In the genomic region with DNA sequence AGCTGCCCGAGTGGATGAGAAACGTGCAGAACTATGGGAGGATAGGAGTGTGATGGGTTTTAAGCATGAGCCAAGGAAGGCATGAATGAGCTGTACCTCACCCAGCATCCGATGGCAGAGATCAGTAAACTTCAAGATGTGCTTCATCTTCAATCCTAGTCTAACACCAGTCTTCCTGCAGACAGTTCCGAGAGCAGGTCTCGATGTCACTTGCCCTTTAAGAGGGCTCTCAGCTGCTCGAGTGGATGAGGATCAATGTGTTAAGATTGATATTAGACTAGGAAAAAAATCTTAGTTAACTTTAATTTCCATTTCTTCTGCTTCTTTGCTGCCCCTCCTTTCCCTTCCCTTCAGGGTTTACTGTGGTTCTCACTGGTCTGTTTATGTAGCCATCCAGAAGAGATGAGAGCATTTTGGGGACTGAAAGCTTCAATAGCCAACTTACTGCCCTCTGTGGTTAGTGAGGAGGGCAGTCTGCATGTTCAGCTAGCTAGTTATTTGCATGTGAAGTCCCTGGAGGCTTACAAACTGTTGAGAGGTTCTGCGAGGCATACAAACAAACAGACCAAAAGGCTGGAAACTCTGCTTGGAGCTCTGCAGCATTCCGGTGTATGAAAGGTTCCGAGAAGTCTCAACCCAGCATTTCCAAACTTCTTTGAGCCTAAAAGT, we compare ENCODE assay signal across 14 cellular contexts. TPM values are rescaled to one million over a fixed set of nuclear protein-coding genes. Genes with fewer than 3 reads are reported as not detected.
DNase-seq lines count a peak whose midpoint lies in the region; ATAC-seq and TF ChIP-seq lines count a peak whose summit lies in the region.
"Had no signal": no experiment of that assay in that cellular context is flagged by ENCODE, and none has a peak within 500 bp of the region (broad histone marks: within the 10 kb centered on the region; RNA-seq: fewer than 3 reads in every experiment).

No MANE protein-coding gene starts in this region.

- peaks cover 42% of the 10 kb centered on the region for H3K36me3 Mint-ChIP-seq in WTC11
- H3K36me3 Mint-ChIP-seq in Calu3 (ENCODE audit: insufficient read depth, unreplicated experiment): peaks cover 38% of the 10 kb centered on the region

- CTCF ChIA-PET in WTC11 (lab: Charles Lee) (interaction anchor here (0.7 to 3.0 kb wide), 12 partner anchors 9 to 157 kb away, joined by 3 to 29 read pairs (median 4); no protein-coding TSS in a partner anchor), Calu3 (lab: Charles Lee) (interaction anchor here (0.6 to 0.7 kb wide), 2 partner anchors 57 to 312 kb away, joined by 3 to 4 read pairs; no protein-coding TSS in a partner anchor)

- TF ChIP-seq CTCF in GM12865 (IDR thresholded peaks at IDR 0.05; ENCODE audit: insufficient read depth, low read depth, low read length, missing control alignments): no peak
- TF ChIP-seq CTCF in WTC11 (IDR thresholded peaks at IDR 0.05): no peak
- TF ChIP-seq CTCF in Calu3 (IDR thresholded peaks at IDR 0.05; ENCODE audit: unreplicated experiment): no peak

- POLR2A ChIA-PET in WTC11 (lab: Charles Lee): interaction anchor here (0.7 kb wide), 1 partner anchor 94 kb away, joined by 3 read pairs; no protein-coding TSS in a partner anchor

- H3K27me3 Mint-ChIP-seq in WTC11 (ENCODE audit: low read depth) (no peaks in the 10 kb centered on the region), Calu3 (ENCODE audit: unreplicated experiment) (no peaks in the 10 kb centered on the region)
- H3K27me3 Mint-ChIP-seq: activated CD4-positive, alpha-beta T cell treated with anti-CD3 and anti-CD28 coated beads, Interleukin-2, amount 10 ng/mL, durations not matched to agents 24 days and 14 days; activated naive CD8-positive, alpha-beta T cell; stimulated activated naive CD8-positive, alpha-beta T cell treated with anti-CD3 and anti-CD28 coated beads, Interleukin-15, amount 100 ng/mL, for 72 hours had no signal

- H3K27ac Mint-ChIP-seq in WTC11 (peak overlapping the region; percentile 71), Calu3 (ENCODE audit: unreplicated experiment) (no peak overlapping the region)
- H3K27ac Mint-ChIP-seq: activated CD4-positive, alpha-beta T cell treated with anti-CD3 and anti-CD28 coated beads, Interleukin-2, amount 10 ng/mL, durations not matched to agents 24 days and 14 days; stimulated activated naive CD8-positive, alpha-beta T cell treated with anti-CD3 and anti-CD28 coated beads, Interleukin-15, amount 100 ng/mL, for 72 hours had no signal

- H3K4me1 Mint-ChIP-seq in WTC11: peaks cover 40% of the 10 kb centered on the region
- no peaks in the 10 kb centered on the region for H3K4me1 Mint-ChIP-seq in Calu3 (ENCODE audit: low read depth, unreplicated experiment)

- ATAC-seq in GM19452 (IDR thresholded peaks at IDR 0.05; ENCODE audit: unreplicated experiment) (peak; percentile 90), HG03045 (IDR thresholded peaks at IDR 0.05; ENCODE audit: unreplicated experiment) (peak; percentile 61), WTC11 (peak; percentile 46; the same call in 1 of the 2 replicates)
- ATAC-seq: stimulated activated naive CD8-positive, alpha-beta T cell treated with anti-CD3 and anti-CD28 coated beads, Interleukin-15, amount 100 ng/mL, for 72 hours had no signal

- DNase-seq in GM12865 (ENCODE audit: low read depth) (peak; percentile 85), WTC11 (ENCODE audit: low spot score) (no peak), Calu3 (no peak), HT-29 (ENCODE audit: low spot score) (no peak), NOMO-1 (lab: John Stamatoyannopoulos, UW; ENCODE audit: unreplicated experiment in 2 of 2) (no peak)
- no peak for DNase-seq in stimulated activated CD4-positive, alpha-beta T cell treated with anti-CD3 and anti-CD28 coated beads, Interleukin-4, amount 100 ng/mL, for 1 hour
- DNase-seq: activated CD4-positive, alpha-beta T cell treated with anti-CD3 and anti-CD28 coated beads, Interleukin-2, amount 10 ng/mL, durations not matched to agents 24 days and 14 days; hypothalamus; NCI-H146; SJCRH30; stimulated activated naive CD8-positive, alpha-beta T cell treated with anti-CD3 and anti-CD28 coated beads, Interleukin-15, amount 100 ng/mL, for 72 hours had no signal

- intact Hi-C loops in Calu3 (cut with micrococcal nuclease; ENCODE audit: unreplicated experiment): no loop called here

- no peak overlapping the region for H3K4me3 ChIP-seq in GM12865 (ENCODE audit: low read depth, low read length)
- H3K4me3 ChIP-seq: SJCRH30 had no signal

- H3K4me3 Mint-ChIP-seq in WTC11 (no peak overlapping the region), Calu3 (ENCODE audit: low read depth, unreplicated experiment) (no peak overlapping the region)
- H3K4me3 Mint-ChIP-seq: activated CD4-positive, alpha-beta T cell treated with anti-CD3 and anti-CD28 coated beads, Interleukin-2, amount 10 ng/mL, durations not matched to agents 24 days and 14 days; activated naive CD8-positive, alpha-beta T cell; stimulated activated naive CD8-positive, alpha-beta T cell treated with anti-CD3 and anti-CD28 coated beads, Interleukin-15, amount 100 ng/mL, for 72 hours had no signal

- no peaks in the 10 kb centered on the region for H3K9me3 Mint-ChIP-seq in WTC11
- no peaks in the 10 kb centered on the region for H3K9me3 Mint-ChIP-seq in Calu3 (ENCODE audit: low read depth, unreplicated experiment)
- H3K9me3 Mint-ChIP-seq: activated CD4-positive, alpha-beta T cell treated with anti-CD3 and anti-CD28 coated beads, Interleukin-2, amount 10 ng/mL, durations not matched to agents 24 days and 14 days; stimulated activated naive CD8-positive, alpha-beta T cell treated with anti-CD3 and anti-CD28 coated beads, Interleukin-15, amount 100 ng/mL, for 72 hours had no signal

- no TSS peak for BruUV-seq in Calu3 (replicated peaks; lab: Mats Ljungman, UMichigan)

TF ChIP-seq in WTC11, 78 proteins besides CTCF, POLR2A, EP300 and RAD21:
- TF ChIP-seq, protein P1, sequence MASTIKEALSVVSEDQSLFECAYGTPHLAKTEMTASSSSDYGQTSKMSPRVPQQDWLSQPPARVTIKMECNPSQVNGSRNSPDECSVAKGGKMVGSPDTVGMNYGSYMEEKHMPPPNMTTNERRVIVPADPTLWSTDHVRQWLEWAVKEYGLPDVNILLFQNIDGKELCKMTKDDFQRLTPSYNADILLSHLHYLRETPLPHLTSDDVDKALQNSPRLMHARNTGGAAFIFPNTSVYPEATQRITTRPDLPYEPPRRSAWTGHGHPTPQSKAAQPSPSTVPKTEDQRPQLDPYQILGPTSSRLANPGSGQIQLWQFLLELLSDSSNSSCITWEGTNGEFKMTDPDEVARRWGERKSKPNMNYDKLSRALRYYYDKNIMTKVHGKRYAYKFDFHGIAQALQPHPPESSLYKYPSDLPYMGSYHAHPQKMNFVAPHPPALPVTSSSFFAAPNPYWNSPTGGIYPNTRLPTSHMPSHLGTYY (CRISPR knock-in tag; IDR thresholded peaks at IDR 0.05): no peak
- TF ChIP-seq ZNF671 (CRISPR knock-in tag; IDR thresholded peaks at IDR 0.05) (no peak), NFE2L1 (CRISPR knock-in tag; IDR thresholded peaks at IDR 0.05) (no peak)
- TF ChIP-seq, protein P2, sequence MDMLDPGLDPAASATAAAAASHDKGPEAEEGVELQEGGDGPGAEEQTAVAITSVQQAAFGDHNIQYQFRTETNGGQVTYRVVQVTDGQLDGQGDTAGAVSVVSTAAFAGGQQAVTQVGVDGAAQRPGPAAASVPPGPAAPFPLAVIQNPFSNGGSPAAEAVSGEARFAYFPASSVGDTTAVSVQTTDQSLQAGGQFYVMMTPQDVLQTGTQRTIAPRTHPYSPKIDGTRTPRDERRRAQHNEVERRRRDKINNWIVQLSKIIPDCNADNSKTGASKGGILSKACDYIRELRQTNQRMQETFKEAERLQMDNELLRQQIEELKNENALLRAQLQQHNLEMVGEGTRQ (CRISPR knock-in tag; IDR thresholded peaks at IDR 0.05): no peak

RNA-seq across cellular contexts. Expression of a gene that starts 15.3 kb away (rescaled TPM):
- 55.7 to 56.1 TPM (median 55.8 TPM) in 3 replicates for total RNA-seq in WTC11 (2021)
- total RNA-seq in Calu3 (2022): 90.4 and 93.6 TPM in 2 replicates
- 64.9 and 70.1 TPM in 2 replicates for total RNA-seq in HT-29 (2014; rRNA removed; shearing (Covaris generic))

RNA-seq across cellular contexts. Expression of a gene that starts 36.2 kb away (rescaled TPM):
- total RNA-seq in WTC11 (2021): 138 to 152 TPM (median 139 TPM) in 3 replicates
- total RNA-seq in Calu3 (2022): 141 and 152 TPM in 2 replicates
- total RNA-seq in HT-29 (2014; rRNA removed; shearing (Covaris generic)): 53.9 and 58.2 TPM in 2 replicates

RNA-seq across cellular contexts. Expression of a gene that starts 45.7 kb away (rescaled TPM):
- total RNA-seq in WTC11 (2021) (102 to 122 TPM (median 122 TPM) in 3 replicates), Calu3 (2022) (312 and 343 TPM in 2 replicates)
- total RNA-seq in HT-29 (2014; rRNA removed; shearing (Covaris generic)): 105 and 121 TPM in 2 replicates
